10 cellular contexts compared by ENCODE assay signal in genomic region chr17:17096438-17097178, GRCh38. TPM values are rescaled to one million over a fixed set of nuclear protein-coding genes. Genes with fewer than 3 reads are reported as not detected.
DNase-seq lines count a peak whose midpoint lies in the region; ATAC-seq, FAIRE-seq and TF ChIP-seq lines count a peak whose summit lies in the region.
"Had no signal": no experiment of that assay in that cellular context is flagged by ENCODE, and none has a peak within 500 bp of the region (broad histone marks: within the 10 kb centered on the region; RNA-seq: fewer than 3 reads in every experiment).

No MANE protein-coding gene starts in this region.

- H3K4me3 ChIP-seq in epithelial cell of esophagus (ENCODE audit: low read length): no peak overlapping the region
- no peak overlapping the region for H3K4me3 ChIP-seq in mesodermal cell (ENCODE audit: extremely low read depth, insufficient read depth, low read length, poor library complexity, severe bottlenecking)
- no peak overlapping the region for H3K4me3 ChIP-seq in upper lobe of left lung

- H3K4me1 ChIP-seq in mesodermal cell (ENCODE audit: control insufficient read depth, insufficient read depth, low read length, poor library complexity, severe bottlenecking) (peaks cover 29% of the 10 kb centered on the region), upper lobe of left lung (peaks cover 56 to 76% (median 63%) of the 10 kb centered on the region in 4 donors)

- DNase-seq in NCI-H526 (lab: John Stamatoyannopoulos, UW): peak; percentile 91 to 96
- peak; percentile 12 for DNase-seq in epithelial cell of esophagus (ENCODE audit: low read depth)
- no peak for DNase-seq in upper lobe of left lung
- no peak for DNase-seq in activated CD4-positive, alpha-beta T cell treated with anti-CD3 and anti-CD28 coated beads, Interleukin-2, amount 50 U/mL, for 48 hours
- no peak for DNase-seq in HTR-8/SVneo (ENCODE audit: insufficient read length, low spot score)
- DNase-seq in GM19238 (ENCODE audit: insufficient read length, low spot score): no peak
- DNase-seq: activated CD4-positive, alpha-beta T cell treated with anti-CD3 and anti-CD28 coated beads for 48 hours; MV-4-11; stimulated activated naive CD4-positive, alpha-beta T cell treated with Interleukin-2 at 50 U/mL for 16 hours had no signal

- TF ChIP-seq CTCF in epithelial cell of esophagus (IDR thresholded peaks at IDR 0.05; ENCODE audit: insufficient read depth, low read depth, low read length, missing control alignments) (no peak), upper lobe of left lung (IDR thresholded peaks at IDR 0.05) (no peak)

- no peak for TF ChIP-seq POLR2A in upper lobe of left lung (IDR thresholded peaks at IDR 0.05)

- ATAC-seq in upper lobe of left lung (ENCODE audit: low FRiP score in 2 of 2): no peak

- FAIRE-seq in HTR-8/SVneo (lab: Jason Lieb, UNC): no peak

- no peaks in the 10 kb centered on the region for H3K27me3 ChIP-seq in upper lobe of left lung

- H3K36me3 ChIP-seq in mesodermal cell (ENCODE audit: control insufficient read depth, insufficient read depth, low read length): peaks cover 56% of the 10 kb centered on the region
- H3K36me3 ChIP-seq in upper lobe of left lung: peaks cover 0 to 9% (median 3%) of the 10 kb centered on the region in 4 donors

- TF ChIP-seq EP300 in upper lobe of left lung (IDR thresholded peaks at IDR 0.05): no peak

- peak overlapping the region; percentile 46 for H3K27ac ChIP-seq in mesodermal cell (ENCODE audit: low read depth, low read length, severe bottlenecking)
- H3K27ac ChIP-seq in upper lobe of left lung: peak overlapping the region in 3 of 4 donors; percentile 45 to 62 (median 56)

- H3K9me3 ChIP-seq in mesodermal cell (ENCODE audit: control insufficient read depth, low read length) (no peaks in the 10 kb centered on the region), upper lobe of left lung (no peaks in the 10 kb centered on the region)

- 94% methylated on average over 6 to 7 of the region's 7 CpGs for WGBS in mesodermal cell (ENCODE audit: insufficient coverage in 2 of 2), 2 experiments
- 59 to 65% methylated on average over 7 of the region's 7 CpGs for WGBS in upper lobe of left lung, 2 donors

RNA-seq across cellular contexts. Expression of gene MPRIP, which starts 54.4 kb away (rescaled TPM):
- 152 TPM for polyA plus RNA-seq in mesodermal cell (2013, experiment 1 of 2)
- polyA plus RNA-seq in mesodermal cell (2013, experiment 2 of 2): 137 TPM
- total RNA-seq in upper lobe of left lung: 100 to 1,000 TPM; 201 to 380 (median 285) TPM

Comparison
In these comparisons a context has a peak if more than half of its experiments do, and no peak if none do; other contexts are left out.
1. DNase-seq: peak in NCI-H526 (2 of 2) and epithelial cell of esophagus (single experiment); none in upper lobe of left lung (0 of 2), activated CD4-positive, alpha-beta T cell treated with anti-CD3 and anti-CD28 coated beads, Interleukin-2, amount 50 U/mL, for 48 hours (0 of 2), HTR-8/SVneo (single experiment) and GM19238 (single experiment).